Comparison of ENCODE assay signal across 12 cellular contexts in genomic region chr9:79559501-79560181, GRCh38. TPM values are rescaled to one million over a fixed set of nuclear protein-coding genes. Genes with fewer than 3 reads are reported as not detected.
DNase-seq lines count a peak whose midpoint lies in the region; ATAC-seq lines count a peak whose summit lies in the region.
"Had no signal": no experiment of that assay in that cellular context is flagged by ENCODE, and none has a peak within 500 bp of the region (broad histone marks: within the 10 kb centered on the region; RNA-seq: fewer than 3 reads in every experiment).

No MANE protein-coding gene starts in this region.

- no peak for ATAC-seq in HG03342 (IDR thresholded peaks at IDR 0.05; ENCODE audit: unreplicated experiment)
- ATAC-seq: stimulated activated effector memory CD8-positive, alpha-beta T cell treated with anti-CD3 and anti-CD28 coated beads, Interleukin-12 subunit alpha, Interleukin-12 subunit beta, amount 100 ng/mL, for 72 hours had no signal

- H3K9me3 ChIP-seq in neuronal stem cell (replicated peaks in 1 of 2; ENCODE audit: control insufficient read depth in 2 of 2, insufficient read depth in 1 of 2, low read depth in 1 of 2, low read length in 2 of 2), result peaks cover 0 to 4% of the 10 kb centered on the region in 2 donors

- H3K18ac ChIP-seq in neuronal stem cell (ENCODE audit: low read length), result no peak overlapping the region

- H3K36me3 Mint-ChIP-seq in activated naive CD4-positive, alpha-beta T cell treated with anti-CD3 and anti-CD28 coated beads, Interleukin-2, amount 10 ng/mL, durations not matched to agents 7 days and 5 days, result no peaks in the 10 kb centered on the region
- H3K36me3 Mint-ChIP-seq: stimulated activated effector memory CD8-positive, alpha-beta T cell treated with anti-CD3 and anti-CD28 coated beads, Interleukin-12 subunit alpha, Interleukin-12 subunit beta, amount 100 ng/mL, for 72 hours had no signal

- no peak overlapping the region for H4K8ac ChIP-seq in neuronal stem cell (ENCODE audit: low read depth, low read length)

- H3K4me3 ChIP-seq in neuronal stem cell (ENCODE audit: low read length in 2 of 2), result no peak overlapping the region
- H3K4me3 ChIP-seq: coronary artery had no signal

- H3K27me3 ChIP-seq in neuronal stem cell (ENCODE audit: control insufficient read depth in 3 of 3, insufficient read depth in 3 of 3, low read depth in 1 of 3, low read length in 3 of 3), result no peaks in the 10 kb centered on the region

- DNase-seq in DMS153 treated with DMSO at 0.1 percent for 48 hours (lab: John Stamatoyannopoulos, UW; ENCODE audit: unreplicated experiment), result peak; percentile 89
- DNase-seq in NCI-H2107 (lab: John Stamatoyannopoulos, UW), result peak; percentile 5
- DNase-seq in neuronal stem cell (ENCODE audit: low spot score), result no peak
- DNase-seq in stimulated activated naive CD4-positive, alpha-beta T cell (lab: John Stamatoyannopoulos, UW), result no peak
- no peak for DNase-seq in NCI-H1694 (lab: John Stamatoyannopoulos, UW)
- no peak for DNase-seq in activated naive CD4-positive, alpha-beta T cell treated with anti-CD3 and anti-CD28 coated beads, Interleukin-2, amount 10 ng/mL, durations not matched to agents 7 days and 5 days
- DNase-seq: activated T-cell treated with anti-CD3 and anti-CD28 coated beads for 4 hours, amniotic stem cell had no signal

- no peak overlapping the region for H2BK15ac ChIP-seq in neuronal stem cell (ENCODE audit: low read length)

- peak overlapping the region; percentile 96 for H3K27ac ChIP-seq in angular gyrus (ENCODE audit: low read depth, low read length)
- H3K27ac ChIP-seq in neuronal stem cell (replicated peaks; ENCODE audit: low read length), result no peak overlapping the region
- H3K27ac ChIP-seq: coronary artery had no signal

- H3K36me3 ChIP-seq in neuronal stem cell (replicated peaks in 1 of 2; ENCODE audit: control insufficient read depth in 2 of 2, insufficient read depth in 2 of 2, low read length in 2 of 2), result no peaks in the 10 kb centered on the region

- no peak overlapping the region for H3K27ac Mint-ChIP-seq in activated naive CD4-positive, alpha-beta T cell treated with anti-CD3 and anti-CD28 coated beads, Interleukin-2, amount 10 ng/mL, durations not matched to agents 7 days and 5 days
- H3K27ac Mint-ChIP-seq: stimulated activated effector memory CD8-positive, alpha-beta T cell treated with anti-CD3 and anti-CD28 coated beads, Interleukin-12 subunit alpha, Interleukin-12 subunit beta, amount 100 ng/mL, for 72 hours had no signal

- H3K27me3 Mint-ChIP-seq in activated naive CD4-positive, alpha-beta T cell treated with anti-CD3 and anti-CD28 coated beads, Interleukin-2, amount 10 ng/mL, durations not matched to agents 7 days and 5 days, result no peaks in the 10 kb centered on the region

- no peak overlapping the region for H2BK120ac ChIP-seq in neuronal stem cell (ENCODE audit: low read depth, low read length)

- H3K9me3 Mint-ChIP-seq in activated naive CD4-positive, alpha-beta T cell treated with anti-CD3 and anti-CD28 coated beads, Interleukin-2, amount 10 ng/mL, durations not matched to agents 7 days and 5 days, result no peaks in the 10 kb centered on the region
- H3K9me3 Mint-ChIP-seq: stimulated activated effector memory CD8-positive, alpha-beta T cell treated with anti-CD3 and anti-CD28 coated beads, Interleukin-12 subunit alpha, Interleukin-12 subunit beta, amount 100 ng/mL, for 72 hours had no signal

- no peak overlapping the region for H2AK5ac ChIP-seq in neuronal stem cell (ENCODE audit: low read depth, low read length)

- H3K4ac ChIP-seq in neuronal stem cell (ENCODE audit: low read length), result no peak overlapping the region

- WGBS in neuronal stem cell (ENCODE audit: extremely low coverage in 2 of 2, insufficient read length in 2 of 2, insufficient replicate concordance in 1 of 2), 2 donors, result no CpG with 5 or more reads among the region's 3 CpGs

- H2BK5ac ChIP-seq in neuronal stem cell (ENCODE audit: low read length), result no peak overlapping the region

- no peak overlapping the region for H3K9ac ChIP-seq in neuronal stem cell (ENCODE audit: low read depth, low read length, poor library complexity)

- H3K4me3 Mint-ChIP-seq in activated naive CD4-positive, alpha-beta T cell treated with anti-CD3 and anti-CD28 coated beads, Interleukin-2, amount 10 ng/mL, durations not matched to agents 7 days and 5 days, result no peak overlapping the region
- H3K4me3 Mint-ChIP-seq: stimulated activated effector memory CD8-positive, alpha-beta T cell treated with anti-CD3 and anti-CD28 coated beads, Interleukin-12 subunit alpha, Interleukin-12 subunit beta, amount 100 ng/mL, for 72 hours had no signal

- H2BK12ac ChIP-seq in neuronal stem cell (ENCODE audit: low read length), result no peak overlapping the region

- peaks cover 7 to 8% of the 10 kb centered on the region in 2 donors for H3K4me1 ChIP-seq in neuronal stem cell (ENCODE audit: control insufficient read depth in 2 of 2, insufficient read depth in 1 of 2, low read depth in 1 of 2, low read length in 2 of 2)

- H3K4me2 ChIP-seq in neuronal stem cell (ENCODE audit: insufficient read depth, low read length, poor library complexity, severe bottlenecking), result no peak overlapping the region

- no peak overlapping the region for H3K14ac ChIP-seq in neuronal stem cell (ENCODE audit: low read length)

- H4K91ac ChIP-seq in neuronal stem cell (ENCODE audit: low read depth, low read length, poor library complexity), result no peak overlapping the region

- no peak overlapping the region for H3K23ac ChIP-seq in neuronal stem cell (ENCODE audit: low read depth, low read length, poor library complexity)

- H2AFZ ChIP-seq in neuronal stem cell (ENCODE audit: low read length), result peak overlapping the region; percentile 71

- H3K4me1 Mint-ChIP-seq in activated naive CD4-positive, alpha-beta T cell treated with anti-CD3 and anti-CD28 coated beads, Interleukin-2, amount 10 ng/mL, durations not matched to agents 7 days and 5 days, result peaks cover 7% of the 10 kb centered on the region
- H3K4me1 Mint-ChIP-seq: stimulated activated effector memory CD8-positive, alpha-beta T cell treated with anti-CD3 and anti-CD28 coated beads, Interleukin-12 subunit alpha, Interleukin-12 subunit beta, amount 100 ng/mL, for 72 hours had no signal

- H3K79me1 ChIP-seq in neuronal stem cell (ENCODE audit: low read depth, low read length), result no peaks in the 10 kb centered on the region

- CTCF ChIA-PET in activated naive CD4-positive, alpha-beta T cell treated with anti-CD3 and anti-CD28 coated beads, Interleukin-2, amount 10 ng/mL, durations not matched to agents 7 days and 5 days (lab: Charles Lee), result no interaction called here

RNA-seq across cellular contexts. Expression of gene TLE4, which starts 12.1 kb away (rescaled TPM):
- 257 TPM for polyA plus RNA-seq in neuronal stem cell (2013, experiment 1 of 2)
- polyA plus RNA-seq in neuronal stem cell (2013, experiment 2 of 2), result 256 TPM

Comparison
In these comparisons a context has a peak if more than half of its experiments do, and no peak if none do; other contexts are left out.
1. DNase-seq: peak in DMS153 treated with DMSO at 0.1 percent for 48 hours (single experiment) and NCI-H2107 (single experiment); none in neuronal stem cell (single experiment), stimulated activated naive CD4-positive, alpha-beta T cell (0 of 6), NCI-H1694 (single experiment) and activated naive CD4-positive, alpha-beta T cell treated with anti-CD3 and anti-CD28 coated beads, Interleukin-2, amount 10 ng/mL, durations not matched to agents 7 days and 5 days (single experiment).